1 cellular context compared by ENCODE assay signal in genomic region chr1:214581785-214582184, GRCh38.
TF ChIP-seq lines count a peak whose summit lies in the region.

No MANE protein-coding gene starts in this region.

TF ChIP-seq in SK-N-SH, 30 proteins besides CTCF, POLR2A, EP300 and RAD21 (continued from another document):
- TF ChIP-seq PBX3 (IDR thresholded peaks at IDR 0.05) (peak; percentile 95), RFX5 (IDR thresholded peaks at IDR 0.05; ENCODE audit: low read length) (no peak), EZH2phosphoT487 (IDR thresholded peaks at IDR 0.05; ENCODE audit: borderline replicate concordance, low read depth) (no peak), NFIC (IDR thresholded peaks at IDR 0.05; ENCODE audit: borderline replicate concordance) (peak; percentile 97), JUND (IDR thresholded peaks at IDR 0.05) (peak; percentile 89), GATA2 (CRISPR knock-in tag; IDR thresholded peaks at IDR 0.05) (no peak), MXI1 (IDR thresholded peaks at IDR 0.05; ENCODE audit: low read depth, low read length) (no peak), TEAD4 (IDR thresholded peaks at IDR 0.05; ENCODE audit: borderline replicate concordance, insufficient read depth) (peak; percentile 88), RCOR1 (IDR thresholded peaks at IDR 0.05; ENCODE audit: low read length) (no peak), FOXM1 (IDR thresholded peaks at IDR 0.05; ENCODE audit: low read depth) (peak; percentile 69; the same call in 1 of the 2 replicates), FOSL2 (IDR thresholded peaks at IDR 0.05; ENCODE audit: borderline replicate concordance, low read depth) (peak; percentile 95), MEF2A (IDR thresholded peaks at IDR 0.05; ENCODE audit: borderline replicate concordance, low read depth) (0 out of 2 replicates have a peak, but pooled peaks have one; percentile 14), ELF1 (IDR thresholded peaks at IDR 0.05) (peak; percentile 46; the same call in 1 of the 2 replicates), RXRA (IDR thresholded peaks at IDR 0.05; ENCODE audit: borderline replicate concordance, low read depth) (peak; percentile 84), NRF1 (IDR thresholded peaks at IDR 0.05; ENCODE audit: low read depth, low read length) (no peak), USF2 (IDR thresholded peaks at IDR 0.05; ENCODE audit: borderline replicate concordance, low read depth, low read length) (no peak), YY1 (IDR thresholded peaks at IDR 0.05; ENCODE audit: low read depth) (0 out of 2 replicates have a peak, but pooled peaks have one; percentile 10), IRF3 (IDR thresholded peaks at IDR 0.05; ENCODE audit: low read depth, low read length) (no peak), TAF1 (IDR thresholded peaks at IDR 0.05; ENCODE audit: borderline replicate concordance, low read depth, low read length) (no peak), TCF12 (IDR thresholded peaks at IDR 0.05) (peak; percentile 99)
TF ChIP-seq in SK-N-SH: peak in this region for 17.
